In the genomic region with DNA sequence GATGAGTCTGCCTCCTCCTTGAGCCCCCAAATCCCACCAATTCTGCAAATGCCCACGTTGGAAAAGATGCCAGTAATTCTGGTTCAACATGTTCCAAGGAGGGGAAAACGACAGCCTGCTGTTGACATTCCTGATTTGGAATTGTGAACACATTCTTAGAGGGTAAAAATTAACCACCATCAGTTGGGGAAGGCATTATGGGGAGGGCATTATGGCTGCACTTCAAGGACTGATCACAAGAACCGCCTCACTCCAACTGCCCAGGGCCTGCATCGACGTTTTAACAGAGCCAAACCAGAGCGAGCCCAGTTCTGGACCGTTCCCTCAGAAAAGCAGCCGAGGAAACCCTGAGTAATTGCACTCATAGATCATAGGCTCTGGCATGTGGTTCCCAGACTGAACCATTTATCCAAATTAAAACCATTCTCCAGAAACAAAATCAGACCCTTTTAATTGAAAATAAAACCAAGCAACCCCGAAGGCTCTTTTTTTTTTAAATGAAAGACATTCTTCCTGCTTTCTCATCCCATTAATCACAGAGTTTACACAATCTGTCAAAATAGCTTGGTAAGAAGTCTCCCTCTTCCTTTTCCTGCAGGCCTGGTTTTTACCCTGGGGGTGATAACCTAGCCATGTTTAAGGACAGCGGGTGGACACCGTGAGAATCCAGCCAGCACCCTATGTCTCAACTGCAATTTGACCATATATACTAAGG, we compare ENCODE assay signal across 8 cellular contexts. TPM values are rescaled to one million over a fixed set of nuclear protein-coding genes. Genes with fewer than 3 reads are reported as not detected.
DNase-seq lines count a peak whose midpoint lies in the region; ATAC-seq and TF ChIP-seq lines count a peak whose summit lies in the region.

No MANE protein-coding gene starts in this region.

- H3K27me3 Mint-ChIP-seq in activated B cell treated with CpG ODN at 0.5 μM for 24 hours: no peaks in the 10 kb centered on the region

- no peaks in the 10 kb centered on the region for H3K9me3 Mint-ChIP-seq in activated B cell treated with CpG ODN at 0.5 μM for 24 hours

- H3K4me3 ChIP-seq in kidney epithelial cell (ENCODE audit: low read depth, low read length) (no peak overlapping the region), testis (no peak overlapping the region)

- no peaks in the 10 kb centered on the region for H3K9me3 ChIP-seq in testis

- ATAC-seq in activated B cell treated with CpG ODN at 0.5 μM for 24 hours (ENCODE audit: low read depth): no peak

- H3K4me1 Mint-ChIP-seq in activated B cell treated with CpG ODN at 0.5 μM for 24 hours: peaks cover 90% of the 10 kb centered on the region

- no peak for TF ChIP-seq POLR2A in testis (IDR thresholded peaks at IDR 0.05)

- TF ChIP-seq CTCF in activated B cell treated with CpG ODN at 0.5 μM for 24 hours (IDR thresholded peaks at IDR 0.05) (no peak), kidney epithelial cell (IDR thresholded peaks at IDR 0.05; ENCODE audit: insufficient read depth, low read length, poor library complexity, severe bottlenecking) (no peak), testis (IDR thresholded peaks at IDR 0.05) (no peak)

- WGBS in testis, 2 donors: 48 to 65% methylated on average over 10 to 11 of the region's 11 CpGs

- peaks cover 90% of the 10 kb centered on the region for H3K4me1 ChIP-seq in testis

- H3K27ac Mint-ChIP-seq in activated B cell treated with CpG ODN at 0.5 μM for 24 hours: peak overlapping the region; percentile 75

- CTCF ChIA-PET in activated B cell treated with CpG ODN at 0.5 μM for 24 hours (lab: Charles Lee): no interaction called here

- H3K27me3 ChIP-seq in kidney epithelial cell (ENCODE audit: control insufficient read depth, insufficient read depth, low read length): no peaks in the 10 kb centered on the region
- no peaks in the 10 kb centered on the region for H3K27me3 ChIP-seq in testis

- intact Hi-C loops in activated B cell treated with CpG ODN at 0.5 μM for 24 hours (cut with micrococcal nuclease) (loop anchor here (1.0 to 10.0 kb wide), 5 partner anchors 21 to 511 kb away; a partner anchor contains a TSS), testis (cut with DNase I; ENCODE audit: low total_unique reads) (loop anchor here (10.0 kb wide), 1 partner anchor 51 kb away; no protein-coding TSS in a partner anchor)

- H3K27ac ChIP-seq in testis: peak overlapping the region; percentile 31 to 32

- POLR2A ChIA-PET in activated B cell treated with CpG ODN at 0.5 μM for 24 hours (lab: Charles Lee): interaction anchor here (0.6 to 1.8 kb wide), 6 partner anchors 17 to 339 kb away, joined by 3 to 11 read pairs (median 4); no protein-coding TSS in a partner anchor

- H3K4me3 Mint-ChIP-seq in activated B cell treated with CpG ODN at 0.5 μM for 24 hours: peak overlapping the region; percentile 57

- H3K36me3 ChIP-seq in kidney epithelial cell (ENCODE audit: control insufficient read depth, insufficient read depth, low read length) (no peaks in the 10 kb centered on the region), testis (ENCODE audit: low read depth, missing control alignments) (no peaks in the 10 kb centered on the region)

- peak; percentile 43 for DNase-seq in HPDE6-E6E7 (ENCODE audit: extremely low spot score)
- DNase-seq in activated B cell treated with CpG ODN at 0.5 μM for 24 hours: no peak
- peak; percentile 48 for DNase-seq in kidney epithelial cell (ENCODE audit: low read depth)
- DNase-seq in testis: no peak
- no peak for DNase-seq in cerebellar cortex (ENCODE audit: low spot score)
- no peak for DNase-seq in activated CD8-positive, alpha-beta memory T cell treated with anti-CD3 and anti-CD28 coated beads, Interleukin-2, amount 50 U/mL, for 4 hours
- no peak for DNase-seq in RPMI8226
- DNase-seq in iPS-NIHi11 (ENCODE audit: low spot score): no peak

- H3K36me3 Mint-ChIP-seq in activated B cell treated with CpG ODN at 0.5 μM for 24 hours (ENCODE audit: low read depth): peaks cover under 1% of the 10 kb centered on the region

RNA-seq across cellular contexts. Expression of a gene that starts 8.0 kb away (rescaled TPM):
- 29.4 and 30.3 TPM in 2 replicates for total RNA-seq in activated B cell treated with CpG ODN at 0.5 μM for 24 hours
- total RNA-seq in kidney epithelial cell: 41.2 and 57.0 TPM in 2 replicates
- 10 to 100 TPM; 60.0 to 93.5 TPM for total RNA-seq in testis
- 28.5 TPM for polyA plus RNA-seq in testis (ENCODE audit: insufficient read depth, low read depth, low replicate concordance)

Comparison
In these comparisons a context has a peak if more than half of its experiments do, and no peak if none do; other contexts are left out.
1. DNase-seq: peak in HPDE6-E6E7 (single experiment) and kidney epithelial cell (single experiment); none in activated B cell treated with CpG ODN at 0.5 μM for 24 hours (single experiment), testis (single experiment), cerebellar cortex (single experiment), activated CD8-positive, alpha-beta memory T cell treated with anti-CD3 and anti-CD28 coated beads, Interleukin-2, amount 50 U/mL, for 4 hours (single experiment), RPMI8226 (single experiment) and iPS-NIHi11 (single experiment).